In genomic region chr2:98488252-98488651, GRCh38 we compare ENCODE assay signal across 3 cellular contexts.
TF ChIP-seq lines count a peak whose summit lies in the region.

No MANE protein-coding gene starts in this region.

TF ChIP-seq in A549, 52 proteins besides CTCF, POLR2A, EP300 and RAD21 (continued from another document):
- TF ChIP-seq ESRRA (IDR thresholded peaks at IDR 0.05; ENCODE audit: borderline replicate concordance, low read length) = no peak
- TF ChIP-seq CBX8 (IDR thresholded peaks at IDR 0.05) = no peak
- no peak for TF ChIP-seq ZFP36 (IDR thresholded peaks at IDR 0.05; ENCODE audit: borderline replicate concordance, partially characterized antibody)
- TF ChIP-seq, protein P1, sequence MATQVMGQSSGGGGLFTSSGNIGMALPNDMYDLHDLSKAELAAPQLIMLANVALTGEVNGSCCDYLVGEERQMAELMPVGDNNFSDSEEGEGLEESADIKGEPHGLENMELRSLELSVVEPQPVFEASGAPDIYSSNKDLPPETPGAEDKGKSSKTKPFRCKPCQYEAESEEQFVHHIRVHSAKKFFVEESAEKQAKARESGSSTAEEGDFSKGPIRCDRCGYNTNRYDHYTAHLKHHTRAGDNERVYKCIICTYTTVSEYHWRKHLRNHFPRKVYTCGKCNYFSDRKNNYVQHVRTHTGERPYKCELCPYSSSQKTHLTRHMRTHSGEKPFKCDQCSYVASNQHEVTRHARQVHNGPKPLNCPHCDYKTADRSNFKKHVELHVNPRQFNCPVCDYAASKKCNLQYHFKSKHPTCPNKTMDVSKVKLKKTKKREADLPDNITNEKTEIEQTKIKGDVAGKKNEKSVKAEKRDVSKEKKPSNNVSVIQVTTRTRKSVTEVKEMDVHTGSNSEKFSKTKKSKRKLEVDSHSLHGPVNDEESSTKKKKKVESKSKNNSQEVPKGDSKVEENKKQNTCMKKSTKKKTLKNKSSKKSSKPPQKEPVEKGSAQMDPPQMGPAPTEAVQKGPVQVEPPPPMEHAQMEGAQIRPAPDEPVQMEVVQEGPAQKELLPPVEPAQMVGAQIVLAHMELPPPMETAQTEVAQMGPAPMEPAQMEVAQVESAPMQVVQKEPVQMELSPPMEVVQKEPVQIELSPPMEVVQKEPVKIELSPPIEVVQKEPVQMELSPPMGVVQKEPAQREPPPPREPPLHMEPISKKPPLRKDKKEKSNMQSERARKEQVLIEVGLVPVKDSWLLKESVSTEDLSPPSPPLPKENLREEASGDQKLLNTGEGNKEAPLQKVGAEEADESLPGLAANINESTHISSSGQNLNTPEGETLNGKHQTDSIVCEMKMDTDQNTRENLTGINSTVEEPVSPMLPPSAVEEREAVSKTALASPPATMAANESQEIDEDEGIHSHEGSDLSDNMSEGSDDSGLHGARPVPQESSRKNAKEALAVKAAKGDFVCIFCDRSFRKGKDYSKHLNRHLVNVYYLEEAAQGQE (IDR thresholded peaks at IDR 0.05) = no peak
- no peak for TF ChIP-seq BHLHE40 (IDR thresholded peaks at IDR 0.05; ENCODE audit: low read depth, low read length)
- no peak for TF ChIP-seq PHF8 (IDR thresholded peaks at IDR 0.05; ENCODE audit: borderline replicate concordance, low read depth)
- TF ChIP-seq NFE2L2 (conservative IDR thresholded peaks at IDR 0.05; ENCODE audit: low read length) = no peak
- no peak for TF ChIP-seq CBX2 (IDR thresholded peaks at IDR 0.05; ENCODE audit: borderline replicate concordance, low read depth)

TF ChIP-seq in GM23338, 12 proteins besides CTCF, POLR2A, EP300 and RAD21 (continued from another document):
- TF ChIP-seq, protein P1 (IDR thresholded peaks at IDR 0.05; ENCODE audit: unreplicated experiment) = no peak
- TF ChIP-seq EZH2phosphoT487 (IDR thresholded peaks at IDR 0.05; ENCODE audit: unreplicated experiment) (no peak), CREB1 (CRISPR knock-in tag; IDR thresholded peaks at IDR 0.05; ENCODE audit: low read depth) (no peak)
- TF ChIP-seq, protein P2, sequence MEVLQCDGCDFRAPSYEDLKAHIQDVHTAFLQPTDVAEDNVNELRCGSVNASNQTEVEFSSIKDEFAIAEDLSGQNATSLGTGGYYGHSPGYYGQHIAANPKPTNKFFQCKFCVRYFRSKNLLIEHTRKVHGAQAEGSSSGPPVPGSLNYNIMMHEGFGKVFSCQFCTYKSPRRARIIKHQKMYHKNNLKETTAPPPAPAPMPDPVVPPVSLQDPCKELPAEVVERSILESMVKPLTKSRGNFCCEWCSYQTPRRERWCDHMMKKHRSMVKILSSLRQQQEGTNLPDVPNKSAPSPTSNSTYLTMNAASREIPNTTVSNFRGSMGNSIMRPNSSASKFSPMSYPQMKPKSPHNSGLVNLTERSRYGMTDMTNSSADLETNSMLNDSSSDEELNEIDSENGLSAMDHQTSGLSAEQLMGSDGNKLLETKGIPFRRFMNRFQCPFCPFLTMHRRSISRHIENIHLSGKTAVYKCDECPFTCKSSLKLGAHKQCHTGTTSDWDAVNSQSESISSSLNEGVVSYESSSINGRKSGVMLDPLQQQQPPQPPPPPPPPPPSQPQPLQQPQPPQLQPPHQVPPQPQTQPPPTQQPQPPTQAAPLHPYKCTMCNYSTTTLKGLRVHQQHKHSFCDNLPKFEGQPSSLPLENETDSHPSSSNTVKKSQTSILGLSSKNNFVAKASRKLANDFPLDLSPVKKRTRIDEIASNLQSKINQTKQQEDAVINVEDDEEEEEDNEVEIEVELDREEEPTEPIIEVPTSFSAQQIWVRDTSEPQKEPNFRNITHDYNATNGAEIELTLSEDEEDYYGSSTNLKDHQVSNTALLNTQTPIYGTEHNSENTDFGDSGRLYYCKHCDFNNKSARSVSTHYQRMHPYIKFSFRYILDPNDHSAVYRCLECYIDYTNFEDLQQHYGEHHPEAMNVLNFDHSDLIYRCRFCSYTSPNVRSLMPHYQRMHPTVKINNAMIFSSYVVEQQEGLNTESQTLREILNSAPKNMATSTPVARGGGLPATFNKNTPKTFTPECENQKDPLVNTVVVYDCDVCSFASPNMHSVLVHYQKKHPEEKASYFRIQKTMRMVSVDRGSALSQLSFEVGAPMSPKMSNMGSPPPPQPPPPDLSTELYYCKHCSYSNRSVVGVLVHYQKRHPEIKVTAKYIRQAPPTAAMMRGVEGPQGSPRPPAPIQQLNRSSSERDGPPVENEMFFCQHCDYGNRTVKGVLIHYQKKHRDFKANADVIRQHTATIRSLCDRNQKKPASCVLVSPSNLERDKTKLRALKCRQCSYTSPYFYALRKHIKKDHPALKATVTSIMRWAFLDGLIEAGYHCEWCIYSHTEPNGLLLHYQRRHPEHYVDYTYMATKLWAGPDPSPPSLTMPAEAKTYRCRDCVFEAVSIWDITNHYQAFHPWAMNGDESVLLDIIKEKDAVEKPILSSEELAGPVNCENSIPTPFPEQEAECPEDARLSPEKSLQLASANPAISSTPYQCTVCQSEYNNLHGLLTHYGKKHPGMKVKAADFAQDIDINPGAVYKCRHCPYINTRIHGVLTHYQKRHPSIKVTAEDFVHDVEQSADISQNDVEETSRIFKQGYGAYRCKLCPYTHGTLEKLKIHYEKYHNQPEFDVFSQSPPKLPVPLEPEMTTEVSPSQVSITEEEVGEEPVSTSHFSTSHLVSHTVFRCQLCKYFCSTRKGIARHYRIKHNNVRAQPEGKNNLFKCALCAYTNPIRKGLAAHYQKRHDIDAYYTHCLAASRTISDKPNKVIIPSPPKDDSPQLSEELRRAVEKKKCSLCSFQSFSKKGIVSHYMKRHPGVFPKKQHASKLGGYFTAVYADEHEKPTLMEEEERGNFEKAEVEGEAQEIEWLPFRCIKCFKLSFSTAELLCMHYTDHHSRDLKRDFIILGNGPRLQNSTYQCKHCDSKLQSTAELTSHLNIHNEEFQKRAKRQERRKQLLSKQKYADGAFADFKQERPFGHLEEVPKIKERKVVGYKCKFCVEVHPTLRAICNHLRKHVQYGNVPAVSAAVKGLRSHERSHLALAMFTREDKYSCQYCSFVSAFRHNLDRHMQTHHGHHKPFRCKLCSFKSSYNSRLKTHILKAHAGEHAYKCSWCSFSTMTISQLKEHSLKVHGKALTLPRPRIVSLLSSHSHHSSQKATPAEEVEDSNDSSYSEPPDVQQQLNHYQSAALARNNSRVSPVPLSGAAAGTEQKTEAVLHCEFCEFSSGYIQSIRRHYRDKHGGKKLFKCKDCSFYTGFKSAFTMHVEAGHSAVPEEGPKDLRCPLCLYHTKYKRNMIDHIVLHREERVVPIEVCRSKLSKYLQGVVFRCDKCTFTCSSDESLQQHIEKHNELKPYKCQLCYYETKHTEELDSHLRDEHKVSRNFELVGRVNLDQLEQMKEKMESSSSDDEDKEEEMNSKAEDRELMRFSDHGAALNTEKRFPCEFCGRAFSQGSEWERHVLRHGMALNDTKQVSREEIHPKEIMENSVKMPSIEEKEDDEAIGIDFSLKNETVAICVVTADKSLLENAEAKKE (CRISPR knock-in tag; IDR thresholded peaks at IDR 0.05) = no peak

TF ChIP-seq in SK-N-SH, 30 proteins besides CTCF, POLR2A, EP300 and RAD21:
- TF ChIP-seq, protein P3, sequence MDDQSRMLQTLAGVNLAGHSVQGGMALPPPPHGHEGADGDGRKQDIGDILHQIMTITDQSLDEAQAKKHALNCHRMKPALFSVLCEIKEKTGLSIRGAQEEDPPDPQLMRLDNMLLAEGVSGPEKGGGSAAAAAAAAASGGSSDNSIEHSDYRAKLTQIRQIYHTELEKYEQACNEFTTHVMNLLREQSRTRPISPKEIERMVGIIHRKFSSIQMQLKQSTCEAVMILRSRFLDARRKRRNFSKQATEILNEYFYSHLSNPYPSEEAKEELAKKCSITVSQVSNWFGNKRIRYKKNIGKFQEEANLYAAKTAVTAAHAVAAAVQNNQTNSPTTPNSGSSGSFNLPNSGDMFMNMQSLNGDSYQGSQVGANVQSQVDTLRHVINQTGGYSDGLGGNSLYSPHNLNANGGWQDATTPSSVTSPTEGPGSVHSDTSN (IDR thresholded peaks at IDR 0.05) = no peak
- TF ChIP-seq MXI1 (IDR thresholded peaks at IDR 0.05; ENCODE audit: low read depth, low read length) (no peak), MEF2A (IDR thresholded peaks at IDR 0.05; ENCODE audit: borderline replicate concordance, low read depth) (no peak), GABPA (IDR thresholded peaks at IDR 0.05; ENCODE audit: low read depth) (no peak), FOXM1 (IDR thresholded peaks at IDR 0.05; ENCODE audit: low read depth) (no peak), ZBTB33 (IDR thresholded peaks at IDR 0.05; ENCODE audit: borderline replicate concordance, low read depth) (no peak), ELF1 (IDR thresholded peaks at IDR 0.05) (no peak)
